Comparison of ENCODE assay signal across 15 cellular contexts in genomic region chr2:151030663-151031230, GRCh38.
DNase-seq lines count a peak whose midpoint lies in the region; ATAC-seq, FAIRE-seq and TF ChIP-seq lines count a peak whose summit lies in the region.
"Had no signal": no experiment of that assay in that cellular context is flagged by ENCODE, and none has a peak within 500 bp of the region (broad histone marks: within the 10 kb centered on the region; RNA-seq: fewer than 3 reads in every experiment).

No MANE protein-coding gene starts in this region.

- TF ChIP-seq POLR2A in esophagus muscularis mucosa (IDR thresholded peaks at IDR 0.05; ENCODE audit: low read depth): no peak
- no peak for TF ChIP-seq POLR2A in suprapubic skin (IDR thresholded peaks at IDR 0.05)

- no peak for ATAC-seq in GM18867 (IDR thresholded peaks at IDR 0.05; ENCODE audit: unreplicated experiment)
- ATAC-seq in GM19463 (IDR thresholded peaks at IDR 0.05; ENCODE audit: unreplicated experiment): no peak

- 95% methylated on average over 8 of the region's 8 CpGs for WGBS in esophagus muscularis mucosa
- WGBS in small intestine, 3 donors: 84 to 89% (median 86%) methylated on average over 8 of the region's 8 CpGs
- WGBS in suprapubic skin: 91% methylated on average over 8 of the region's 8 CpGs

- no peaks in the 10 kb centered on the region for H3K9me2 ChIP-seq in OCI-LY1 (ENCODE audit: low read depth, low read length)

- H3K9ac ChIP-seq in OCI-LY1 (ENCODE audit: low read length): no peak overlapping the region

- intact Hi-C loops in esophagus muscularis mucosa (cut with DNase I): no loop called here

- TF ChIP-seq CTCF in OCI-LY1 (IDR thresholded peaks at IDR 0.05; ENCODE audit: low read length) (0 out of 2 replicates have a peak, but pooled peaks have one; percentile 18), esophagus muscularis mucosa (IDR thresholded peaks at IDR 0.05) (no peak), suprapubic skin (IDR thresholded peaks at IDR 0.05) (no peak)

- H3K27me3 ChIP-seq in OCI-LY1 (ENCODE audit: insufficient read depth, low read length): no peaks in the 10 kb centered on the region
- no peaks in the 10 kb centered on the region for H3K27me3 ChIP-seq in esophagus muscularis mucosa
- no peaks in the 10 kb centered on the region for H3K27me3 ChIP-seq in small intestine (ENCODE audit: control insufficient read depth in 2 of 2, insufficient read depth in 2 of 2, low read length in 2 of 2)
- no peaks in the 10 kb centered on the region for H3K27me3 ChIP-seq in suprapubic skin
- H3K27me3 ChIP-seq: vagina had no signal

- no peak overlapping the region for H3K4me2 ChIP-seq in OCI-LY1 (ENCODE audit: low read length)

- H3K27ac ChIP-seq in OCI-LY1 (ENCODE audit: low read depth, low read length, poor library complexity, severe bottlenecking): no peak overlapping the region
- H3K27ac ChIP-seq in esophagus muscularis mucosa (replicated peaks in 1 of 4): no peak overlapping the region
- H3K27ac ChIP-seq in small intestine (ENCODE audit: low read depth in 1 of 2, low read length in 1 of 2): no peak overlapping the region
- H3K27ac ChIP-seq in suprapubic skin: no peak overlapping the region
- H3K27ac ChIP-seq: SK-N-MC, vagina had no signal

- DNase-seq in stimulated activated CD4-positive, alpha-beta T cell treated with anti-CD3 and anti-CD28 coated beads, Interleukin-4, amount 100 ng/mL, for 48 hours (ENCODE audit: low read depth in 2 of 2): peak; percentile 3 to 11
- no peak for DNase-seq in stimulated activated CD4-positive, alpha-beta T cell treated with anti-CD3 and anti-CD28 coated beads, Interleukin-4, amount 100 ng/mL, for 4 hours
- peak; percentile 26 for DNase-seq in esophagus muscularis mucosa (ENCODE audit: extremely low spot score)
- no peak for DNase-seq in small intestine
- DNase-seq in suprapubic skin (ENCODE audit: low spot score in 2 of 2): no peak
- DNase-seq: activated B cell treated with CpG ODN at 0.5 μM for 24 hours; activated T-cell treated with anti-CD3 and anti-CD28 coated beads, Interleukin-2, amount 50 U/mL, for 48 hours; EL; KBM-7; NCI-H187 treated with DMSO at 0.1 percent for 48 hours had no signal

- H2AFZ ChIP-seq in OCI-LY1 (ENCODE audit: low read length): no peak overlapping the region

- no peak for FAIRE-seq in small intestine (lab: Jason Lieb, UNC)

- no peaks in the 10 kb centered on the region for H3K9me3 ChIP-seq in OCI-LY1 (ENCODE audit: low read length)
- no peaks in the 10 kb centered on the region for H3K9me3 ChIP-seq in esophagus muscularis mucosa
- H3K9me3 ChIP-seq in small intestine (ENCODE audit: control insufficient read depth, low read depth): no peaks in the 10 kb centered on the region
- H3K9me3 ChIP-seq in suprapubic skin: no peaks in the 10 kb centered on the region
- H3K9me3 ChIP-seq: vagina had no signal

- no peaks in the 10 kb centered on the region for H3K4me1 ChIP-seq in OCI-LY1 (ENCODE audit: insufficient read depth, low read length, severe bottlenecking)
- H3K4me1 ChIP-seq in esophagus muscularis mucosa: peaks cover 0 to 36% (median 29%) of the 10 kb centered on the region in 4 donors
- no peaks in the 10 kb centered on the region for H3K4me1 ChIP-seq in small intestine (ENCODE audit: control insufficient read depth in 2 of 2, insufficient read depth in 1 of 2, low read depth in 1 of 2, low read length in 1 of 2)
- H3K4me1 ChIP-seq in suprapubic skin: peaks cover 17% of the 10 kb centered on the region

- H3K4me3 ChIP-seq in OCI-LY1 (ENCODE audit: low read depth, low read length, poor library complexity, severe bottlenecking) (no peak overlapping the region), esophagus muscularis mucosa (no peak overlapping the region), small intestine (ENCODE audit: low read depth in 1 of 2, low read length in 2 of 2) (no peak overlapping the region), suprapubic skin (no peak overlapping the region)
- H3K4me3 ChIP-seq: SK-N-MC, vagina had no signal

- no peaks in the 10 kb centered on the region for H3K79me2 ChIP-seq in OCI-LY1 (ENCODE audit: insufficient read depth, low read length)

- no peaks in the 10 kb centered on the region for H3F3A ChIP-seq in OCI-LY1 (ENCODE audit: insufficient read depth, low read length)

- TF ChIP-seq EP300 in esophagus muscularis mucosa (IDR thresholded peaks at IDR 0.05): no peak
- TF ChIP-seq EP300 in suprapubic skin (IDR thresholded peaks at IDR 0.05): no peak

- H4K20me1 ChIP-seq in OCI-LY1 (ENCODE audit: insufficient read depth, low read length): no peaks in the 10 kb centered on the region

- H3K36me3 ChIP-seq in OCI-LY1 (ENCODE audit: insufficient read depth, low read length): no peaks in the 10 kb centered on the region
- H3K36me3 ChIP-seq in esophagus muscularis mucosa: no peaks in the 10 kb centered on the region
- H3K36me3 ChIP-seq in small intestine (ENCODE audit: control insufficient read depth in 2 of 2, insufficient read depth in 2 of 2, low read length in 2 of 2): no peaks in the 10 kb centered on the region
- H3K36me3 ChIP-seq in suprapubic skin: no peaks in the 10 kb centered on the region
- H3K36me3 ChIP-seq: vagina had no signal

Comparison
In these comparisons a context has a peak if more than half of its experiments do, and no peak if none do; other contexts are left out.
1. DNase-seq: peak in stimulated activated CD4-positive, alpha-beta T cell treated with anti-CD3 and anti-CD28 coated beads, Interleukin-4, amount 100 ng/mL, for 48 hours (2 of 2) and esophagus muscularis mucosa (single experiment); none in stimulated activated CD4-positive, alpha-beta T cell treated with anti-CD3 and anti-CD28 coated beads, Interleukin-4, amount 100 ng/mL, for 4 hours (0 of 2), small intestine (single experiment) and suprapubic skin (0 of 2).